ENCODE assay signal across 15 cellular contexts in genomic region chr2:178882666-178883440, GRCh38.
A peak's percentile ranks its signal among the peaks of the same experiment; 100 is the strongest.
DNase-seq lines count a peak whose midpoint lies in the region; ATAC-seq, FAIRE-seq and TF ChIP-seq lines count a peak whose summit lies in the region.
"Had no signal": no experiment of that assay in that cellular context is flagged by ENCODE, and none has a peak within 500 bp of the region (broad histone marks: within the 10 kb centered on the region; RNA-seq: fewer than 3 reads in every experiment).

No MANE protein-coding gene starts in this region.

- TF ChIP-seq CTCF in fibroblast of lung (conservative IDR thresholded peaks at IDR 0.05 in 1 of 2, IDR thresholded peaks at IDR 0.05 in 1 of 2; ENCODE audit: low read depth in 1 of 2, low read length in 2 of 2) (no peak), pancreas (IDR thresholded peaks at IDR 0.05) (no peak), right lobe of liver (IDR thresholded peaks at IDR 0.05) (no peak)

- H3K36me3 ChIP-seq in fibroblast of lung (ENCODE audit: control insufficient read depth, insufficient read depth, low read length) (no peaks in the 10 kb centered on the region), pancreas (no peaks in the 10 kb centered on the region), right lobe of liver (no peaks in the 10 kb centered on the region)
- H3K36me3 ChIP-seq: BLaER1, SJCRH30 had no signal

- intact Hi-C loops in pancreas (cut with DNase I) = no loop called here
- intact Hi-C loops in right lobe of liver (cut with DNase I) = no loop called here

- ATAC-seq in SK-N-SH treated with all-trans-retinoic acid at 6 μM for 48 hours (peak; percentile 66), pancreas (peak; percentile 74 to 81 (median 79)), right lobe of liver (no peak)

- 32 to 35% methylated on average over 6 of the region's 6 CpGs for WGBS in pancreas, 2 donors
- WGBS in right lobe of liver (ENCODE audit: insufficient coverage, low coverage, low lambda C conversion rate, missing lambda C conversion rate) = 41% methylated on average over 6 of the region's 6 CpGs

- H3K27ac ChIP-seq in fibroblast of lung (ENCODE audit: insufficient read depth, low read length) (no peak overlapping the region), pancreas (peak overlapping the region in 1 of 4 donors; percentile 14), right lobe of liver (no peak overlapping the region)
- H3K27ac ChIP-seq: BLaER1, SJCRH30 had no signal

- TF ChIP-seq POLR2A in H54 (IDR thresholded peaks at IDR 0.05; ENCODE audit: low read depth, low read length) = no peak
- no peak for TF ChIP-seq POLR2A in right lobe of liver (IDR thresholded peaks at IDR 0.05)

- peak overlapping the region; percentile 49 for H2AFZ ChIP-seq in fibroblast of lung (ENCODE audit: low read length)

- H3K4me1 ChIP-seq in fibroblast of lung (ENCODE audit: control insufficient read depth, extremely low read depth, insufficient read depth, low read length) = no peaks in the 10 kb centered on the region
- peaks cover 6 to 19% (median 19%) of the 10 kb centered on the region in 3 donors for H3K4me1 ChIP-seq in pancreas
- no peaks in the 10 kb centered on the region for H3K4me1 ChIP-seq in right lobe of liver
- H3K4me1 ChIP-seq: BLaER1, SJCRH30 had no signal

- H4K20me1 ChIP-seq in fibroblast of lung (ENCODE audit: control insufficient read depth, extremely low read depth, insufficient read depth, low read length) = no peaks in the 10 kb centered on the region
- H4K20me1 ChIP-seq: BLaER1 had no signal

- H3K4me2 ChIP-seq in fibroblast of lung (ENCODE audit: extremely low read depth, insufficient read depth, low read length) = peak overlapping the region; percentile 34
- H3K4me2 ChIP-seq: BLaER1 had no signal

- FAIRE-seq in H54 (lab: Jason Lieb, UNC) (peak; percentile 99), pancreas (lab: Jason Lieb, UNC) (no peak)

- no peak overlapping the region for H3K9ac ChIP-seq in fibroblast of lung (ENCODE audit: insufficient read depth, low read length)
- H3K9ac ChIP-seq: BLaER1 had no signal

- H3K79me2 ChIP-seq in fibroblast of lung (ENCODE audit: control insufficient read depth, insufficient read depth, low read length) = no peaks in the 10 kb centered on the region

- H3K27me3 ChIP-seq in fibroblast of lung (ENCODE audit: control insufficient read depth, insufficient read depth, low read length) = no peaks in the 10 kb centered on the region
- H3K27me3 ChIP-seq in pancreas = no peaks in the 10 kb centered on the region
- H3K27me3 ChIP-seq in right lobe of liver = no peaks in the 10 kb centered on the region
- H3K27me3 ChIP-seq: BLaER1, SJCRH30 had no signal

- peak overlapping the region; percentile 2 to 28 (median 8) for H3K4me3 ChIP-seq in fibroblast of lung (replicated peaks in 1 of 4; ENCODE audit: control extremely low read depth in 1 of 4, insufficient read depth in 1 of 4, low read depth in 3 of 4, low read length in 4 of 4)
- H3K4me3 ChIP-seq in pancreas = no peak overlapping the region
- H3K4me3 ChIP-seq in right lobe of liver = no peak overlapping the region
- H3K4me3 ChIP-seq: BLaER1, SJCRH30 had no signal

- DNase-seq in H54 (ENCODE audit: insufficient read length, low spot score) = peak; percentile 26
- DNase-seq in fibroblast of lung (ENCODE audit: low read depth in 2 of 2) = peak; percentile 81 to 88
- peak in 4 of 6 donors; percentile 25 to 45 (median 34) for DNase-seq in pancreas
- DNase-seq in middle frontal gyrus (ENCODE audit: extremely low spot score, low spot score) = no peak
- no peak for DNase-seq in NCI-H146 treated with DMSO at 0.1 percent for 48 hours (lab: John Stamatoyannopoulos, UW; ENCODE audit: unreplicated experiment)
- no peak for DNase-seq in right lobe of liver
- no peak for DNase-seq in nucleus accumbens (lab: John Stamatoyannopoulos, UW)
- DNase-seq: activated naive CD4-positive, alpha-beta T cell treated with anti-CD3 and anti-CD28 coated beads, Interleukin-2, amount 50 U/mL, for 16 hours; DMS79 treated with DMSO at 0.1 percent for 48 hours; NCI-H146; NCI-H82; stimulated activated naive CD4-positive, alpha-beta T cell had no signal

- H3K9me3 ChIP-seq in fibroblast of lung (ENCODE audit: control insufficient read depth, insufficient read depth, low read depth, low read length) (no peaks in the 10 kb centered on the region), pancreas (no peaks in the 10 kb centered on the region), right lobe of liver (no peaks in the 10 kb centered on the region)
- H3K9me3 ChIP-seq: BLaER1, SJCRH30 had no signal

TF ChIP-seq in SK-N-SH treated with all-trans-retinoic acid at 6 μM for 48 hours, 23 proteins besides CTCF, POLR2A, EP300 and RAD21:
- TF ChIP-seq TOX (CRISPR knock-in tag; IDR thresholded peaks at IDR 0.05; ENCODE audit: borderline replicate concordance) = no peak
- no peak for TF ChIP-seq OSR1 (CRISPR knock-in tag; IDR thresholded peaks at IDR 0.05)
- no peak for TF ChIP-seq CREB5 (CRISPR knock-in tag; IDR thresholded peaks at IDR 0.05; ENCODE audit: low read depth)
- TF ChIP-seq GLIS3 (CRISPR knock-in tag; IDR thresholded peaks at IDR 0.05) = no peak
- TF ChIP-seq ISL1 (CRISPR knock-in tag; IDR thresholded peaks at IDR 0.05) = no peak
- no peak for TF ChIP-seq RARB (CRISPR knock-in tag; IDR thresholded peaks at IDR 0.05)
- TF ChIP-seq BACH2 (CRISPR knock-in tag; IDR thresholded peaks at IDR 0.05; ENCODE audit: borderline replicate concordance) = no peak
- TF ChIP-seq ZC3H10 (CRISPR knock-in tag; IDR thresholded peaks at IDR 0.05) = no peak
- no peak for TF ChIP-seq ZNF8 (CRISPR knock-in tag; IDR thresholded peaks at IDR 0.05)
- no peak for TF ChIP-seq CSRNP3 (CRISPR knock-in tag; IDR thresholded peaks at IDR 0.05)
- no peak for TF ChIP-seq ZNF70 (CRISPR knock-in tag; IDR thresholded peaks at IDR 0.05)
- TF ChIP-seq SNAI2 (CRISPR knock-in tag; IDR thresholded peaks at IDR 0.05) = no peak
- TF ChIP-seq ESRRG (CRISPR knock-in tag; IDR thresholded peaks at IDR 0.05) = no peak
- no peak for TF ChIP-seq ZNF565 (CRISPR knock-in tag; conservative IDR thresholded peaks at IDR 0.05; ENCODE audit: low read depth)
- no peak for TF ChIP-seq PPARA (CRISPR knock-in tag; IDR thresholded peaks at IDR 0.05; ENCODE audit: borderline replicate concordance)

Comparison
In these comparisons a context has a peak if more than half of its experiments do, and no peak if none do; other contexts are left out.
1. DNase-seq: peak in H54 (single experiment), fibroblast of lung (2 of 2) and pancreas (4 of 6); none in middle frontal gyrus (single experiment), NCI-H146 treated with DMSO at 0.1 percent for 48 hours (single experiment), right lobe of liver (0 of 3) and nucleus accumbens (0 of 56).
2. ATAC-seq: peak in SK-N-SH treated with all-trans-retinoic acid at 6 μM for 48 hours (single experiment) and pancreas (4 of 4); none in right lobe of liver (0 of 4).
3. H3K4me3 ChIP-seq: peak in fibroblast of lung (4 of 4); none in pancreas (0 of 4) and right lobe of liver (0 of 3).